ENCODE assay signal across 8 cellular contexts in the genomic region with DNA sequence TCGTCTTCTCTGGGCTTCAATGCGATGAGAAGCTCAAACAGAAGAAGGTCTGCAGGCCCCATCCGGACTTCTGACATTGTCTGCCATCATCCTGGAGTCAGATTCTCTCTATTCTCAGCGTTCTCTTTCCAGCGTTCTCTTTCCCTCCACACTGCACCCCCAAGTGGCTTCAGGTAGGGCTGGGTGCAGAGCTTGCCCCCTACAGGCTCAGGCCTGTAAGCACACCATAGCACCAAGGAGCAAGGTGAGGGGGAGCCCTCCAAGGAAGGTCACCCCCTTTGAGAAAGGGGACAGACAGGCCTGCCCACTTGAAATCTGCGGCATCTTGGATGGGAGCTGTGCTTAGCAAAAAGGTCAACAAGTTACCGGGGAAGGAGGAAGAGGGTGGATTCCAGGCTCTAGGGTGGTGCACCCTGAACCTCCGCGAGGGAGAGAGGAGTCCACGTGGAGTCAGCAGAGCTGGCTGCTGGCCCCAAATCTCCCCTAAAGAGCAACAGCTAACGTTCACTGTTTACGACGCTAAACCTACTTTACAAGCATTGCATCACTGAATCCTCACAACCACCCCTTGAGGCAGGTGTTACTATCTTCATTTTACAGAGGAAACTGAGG. TPM values are rescaled to one million over a fixed set of nuclear protein-coding genes. Genes with fewer than 3 reads are reported as not detected.
DNase-seq lines count a peak whose midpoint lies in the region; ATAC-seq and TF ChIP-seq lines count a peak whose summit lies in the region.

No MANE protein-coding gene starts in this region.

- intact Hi-C loops in body of pancreas (cut with DNase I), result no loop called here

- no peak overlapping the region for H3K4me2 ChIP-seq in Loucy (ENCODE audit: low read depth, low read length, poor library complexity, severe bottlenecking)

- H3F3A ChIP-seq in Loucy (ENCODE audit: low read depth), result no peaks in the 10 kb centered on the region

- H3K9me3 ChIP-seq in Loucy (ENCODE audit: insufficient read depth, low read depth, low read length) (no peaks in the 10 kb centered on the region), body of pancreas (no peaks in the 10 kb centered on the region), liver (ENCODE audit: control insufficient read depth in 4 of 4, low read length in 3 of 4) (no peaks in the 10 kb centered on the region)

- DNase-seq in AG08395 (ENCODE audit: low spot score) (peak; percentile 48), body of pancreas (no peak), NCI-H345 (lab: John Stamatoyannopoulos, UW) (no peak)
- DNase-seq in activated CD4-positive, CD25-positive, alpha-beta regulatory T cell (lab: John Stamatoyannopoulos, UW), result no peak

- H3K27me3 ChIP-seq in Loucy (ENCODE audit: insufficient read depth, low read length, poor library complexity, severe bottlenecking) (no peaks in the 10 kb centered on the region), body of pancreas (no peaks in the 10 kb centered on the region), liver (ENCODE audit: control insufficient read depth in 4 of 4, insufficient read depth in 4 of 4, low read length in 3 of 4) (no peaks in the 10 kb centered on the region)

- H4K20me1 ChIP-seq in Loucy (ENCODE audit: insufficient read depth, low read length, poor library complexity, severe bottlenecking), result no peaks in the 10 kb centered on the region

- H3K9ac ChIP-seq in Loucy (ENCODE audit: low read depth, low read length, poor library complexity, severe bottlenecking), result no peak overlapping the region
- H3K9ac ChIP-seq in liver (ENCODE audit: low read depth in 1 of 2, low read length in 2 of 2), result no peak overlapping the region

- H3K27ac ChIP-seq in body of pancreas (no peak overlapping the region), liver (ENCODE audit: low read depth in 1 of 2, low read length in 2 of 2) (no peak overlapping the region)

- ATAC-seq in GM18511 (IDR thresholded peaks at IDR 0.05; ENCODE audit: unreplicated experiment) (peak; percentile 58), body of pancreas (peak; percentile 54), HG02852 (IDR thresholded peaks at IDR 0.05; ENCODE audit: unreplicated experiment) (no peak)

- peak; percentile 81 to 89 for TF ChIP-seq RAD21 in liver (IDR thresholded peaks at IDR 0.05)

- no peaks in the 10 kb centered on the region for H3K9me2 ChIP-seq in Loucy (replicated peaks; ENCODE audit: low read depth, low read length)

- peaks cover 4% of the 10 kb centered on the region for H3K4me1 ChIP-seq in Loucy (ENCODE audit: insufficient read depth, low read length, poor library complexity, severe bottlenecking)
- H3K4me1 ChIP-seq in body of pancreas, result peaks cover 8% of the 10 kb centered on the region
- H3K4me1 ChIP-seq in liver (ENCODE audit: control insufficient read depth in 4 of 4, insufficient read depth in 4 of 4, low read length in 3 of 4), result peaks cover 0 to 17% (median 7%) of the 10 kb centered on the region in 4 donors

- 72 to 77% methylated on average over 13 of the region's 13 CpGs for whole genome bisulfite sequencing in body of pancreas, 2 donors
- WGBS in liver, result 64% methylated on average over 13 of the region's 13 CpGs

- TF ChIP-seq CTCF in Loucy (conservative IDR thresholded peaks at IDR 0.05; ENCODE audit: low read length) (peak; percentile 92), body of pancreas (IDR thresholded peaks at IDR 0.05) (peak; percentile 19 to 66 (median 50)), liver (IDR thresholded peaks at IDR 0.05; ENCODE audit: low read depth, low read length, missing input control) (peak; percentile 71)

- peaks cover 98% of the 10 kb centered on the region for H3K36me3 ChIP-seq in Loucy (ENCODE audit: insufficient read depth, low read length)
- H3K36me3 ChIP-seq in body of pancreas (replicated peaks in 1 of 2; ENCODE audit: insufficient read depth in 1 of 2, low read depth in 2 of 2), result peaks cover 0 to 47% of the 10 kb centered on the region in 2 donors
- peaks cover 7 to 52% (median 41%) of the 10 kb centered on the region in 4 donors for H3K36me3 ChIP-seq in liver (ENCODE audit: control insufficient read depth in 4 of 4, insufficient read depth in 3 of 4, low read depth in 1 of 4, low read length in 3 of 4)

- H3K4me3 ChIP-seq in Loucy (ENCODE audit: low read length, poor library complexity, severe bottlenecking) (no peak overlapping the region), body of pancreas (no peak overlapping the region), liver (ENCODE audit: low read depth in 1 of 3, low read length in 3 of 3) (no peak overlapping the region)

- H3K79me2 ChIP-seq in Loucy (ENCODE audit: insufficient read depth, low read length), result no peaks in the 10 kb centered on the region

- H2AFZ ChIP-seq in Loucy (ENCODE audit: low read length), result no peak overlapping the region

- TF ChIP-seq POLR2A in body of pancreas (IDR thresholded peaks at IDR 0.05), result no peak

TF ChIP-seq in liver, 16 proteins besides CTCF, POLR2A, EP300 and RAD21:
- TF ChIP-seq, protein P1, sequence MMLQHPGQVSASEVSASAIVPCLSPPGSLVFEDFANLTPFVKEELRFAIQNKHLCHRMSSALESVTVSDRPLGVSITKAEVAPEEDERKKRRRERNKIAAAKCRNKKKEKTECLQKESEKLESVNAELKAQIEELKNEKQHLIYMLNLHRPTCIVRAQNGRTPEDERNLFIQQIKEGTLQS (IDR thresholded peaks at IDR 0.05), result no peak
- TF ChIP-seq, protein P2, sequence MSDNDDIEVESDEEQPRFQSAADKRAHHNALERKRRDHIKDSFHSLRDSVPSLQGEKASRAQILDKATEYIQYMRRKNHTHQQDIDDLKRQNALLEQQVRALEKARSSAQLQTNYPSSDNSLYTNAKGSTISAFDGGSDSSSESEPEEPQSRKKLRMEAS (IDR thresholded peaks at IDR 0.05), result no peak
- TF ChIP-seq TAF1 (conservative IDR thresholded peaks at IDR 0.05) (no peak), FOXA2 (IDR thresholded peaks at IDR 0.05) (no peak), SP1 (IDR thresholded peaks at IDR 0.05) (no peak), GABPA (IDR thresholded peaks at IDR 0.05 in 1 of 2, conservative IDR thresholded peaks at IDR 0.05 in 1 of 2) (no peak), HNF4G (IDR thresholded peaks at IDR 0.05) (no peak), RXRA (IDR thresholded peaks at IDR 0.05) (no peak)

RNA-seq across cellular contexts. Expression of a gene that starts 27.5 kb away (rescaled TPM):
- 1,000 to 10,000 TPM in 1 of 2 donors, 100 to 1,000 TPM in 1; 686 to 1,482 TPM for total RNA-seq in body of pancreas
- 100 to 1,000 TPM in 1 of 2 donors, 10 to 100 TPM in 1; 72.9 to 156 TPM for total RNA-seq in liver
- 100 to 1,000 TPM; 318 to 878 TPM for polyA plus RNA-seq in liver

RNA-seq across cellular contexts. Expression of a gene that starts 32.9 kb away (rescaled TPM):
- total RNA-seq in body of pancreas (100 to 1,000 TPM in 1 of 2 donors, 10 to 100 TPM in 1; 89.3 to 111 TPM), liver (100 to 1,000 TPM in 1 of 2 donors, 10 to 100 TPM in 1; 50.9 to 101 TPM)
- polyA plus RNA-seq in liver, result 10 to 100 TPM; 33.2 to 45.1 TPM

Comparison
In these comparisons a context has a peak if more than half of its experiments do, and no peak if none do; other contexts are left out.
1. RNA of a gene that starts 27.5 kb away (total RNA-seq): 686 to 1,482 TPM in body of pancreas; 72.9 to 156 TPM in liver; every median in the first group is over 4 times any median in the second.
2. Peak in every context shown above with its lines, with median percentiles within 50 percentile points of each other: CTCF ChIP-seq.